Comparison of ENCODE assay signal across 1 cellular context in the genomic region with DNA sequence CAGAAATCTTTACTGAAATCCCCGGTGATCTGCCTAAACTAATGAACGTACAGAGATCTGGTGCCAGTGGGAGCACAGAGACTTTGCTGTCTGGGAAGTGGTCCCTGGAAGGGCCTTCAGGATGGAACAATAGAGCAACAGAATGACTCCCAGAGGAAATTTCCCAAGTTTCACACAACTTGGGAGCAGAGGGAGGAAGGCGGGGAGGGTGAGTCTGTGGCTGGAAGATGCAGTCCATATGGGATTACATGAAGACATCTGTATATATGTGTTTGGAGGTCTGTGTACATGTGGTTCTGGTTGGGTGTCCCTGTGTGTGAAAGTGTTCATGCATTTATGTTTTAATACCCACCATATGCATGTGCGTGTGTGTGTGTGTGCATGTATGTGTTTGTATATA.
TF ChIP-seq lines count a peak whose summit lies in the region.

No MANE protein-coding gene starts in this region.

TF ChIP-seq in GM23338, 12 proteins besides CTCF, POLR2A, EP300 and RAD21:
- TF ChIP-seq EZH2phosphoT487 (IDR thresholded peaks at IDR 0.05; ENCODE audit: unreplicated experiment), result no peak
- no peak for TF ChIP-seq EZH2 (IDR thresholded peaks at IDR 0.05; ENCODE audit: low read depth, unreplicated experiment)
- TF ChIP-seq ZNF114 (CRISPR knock-in tag; IDR thresholded peaks at IDR 0.05), result no peak
- TF ChIP-seq, protein P1, sequence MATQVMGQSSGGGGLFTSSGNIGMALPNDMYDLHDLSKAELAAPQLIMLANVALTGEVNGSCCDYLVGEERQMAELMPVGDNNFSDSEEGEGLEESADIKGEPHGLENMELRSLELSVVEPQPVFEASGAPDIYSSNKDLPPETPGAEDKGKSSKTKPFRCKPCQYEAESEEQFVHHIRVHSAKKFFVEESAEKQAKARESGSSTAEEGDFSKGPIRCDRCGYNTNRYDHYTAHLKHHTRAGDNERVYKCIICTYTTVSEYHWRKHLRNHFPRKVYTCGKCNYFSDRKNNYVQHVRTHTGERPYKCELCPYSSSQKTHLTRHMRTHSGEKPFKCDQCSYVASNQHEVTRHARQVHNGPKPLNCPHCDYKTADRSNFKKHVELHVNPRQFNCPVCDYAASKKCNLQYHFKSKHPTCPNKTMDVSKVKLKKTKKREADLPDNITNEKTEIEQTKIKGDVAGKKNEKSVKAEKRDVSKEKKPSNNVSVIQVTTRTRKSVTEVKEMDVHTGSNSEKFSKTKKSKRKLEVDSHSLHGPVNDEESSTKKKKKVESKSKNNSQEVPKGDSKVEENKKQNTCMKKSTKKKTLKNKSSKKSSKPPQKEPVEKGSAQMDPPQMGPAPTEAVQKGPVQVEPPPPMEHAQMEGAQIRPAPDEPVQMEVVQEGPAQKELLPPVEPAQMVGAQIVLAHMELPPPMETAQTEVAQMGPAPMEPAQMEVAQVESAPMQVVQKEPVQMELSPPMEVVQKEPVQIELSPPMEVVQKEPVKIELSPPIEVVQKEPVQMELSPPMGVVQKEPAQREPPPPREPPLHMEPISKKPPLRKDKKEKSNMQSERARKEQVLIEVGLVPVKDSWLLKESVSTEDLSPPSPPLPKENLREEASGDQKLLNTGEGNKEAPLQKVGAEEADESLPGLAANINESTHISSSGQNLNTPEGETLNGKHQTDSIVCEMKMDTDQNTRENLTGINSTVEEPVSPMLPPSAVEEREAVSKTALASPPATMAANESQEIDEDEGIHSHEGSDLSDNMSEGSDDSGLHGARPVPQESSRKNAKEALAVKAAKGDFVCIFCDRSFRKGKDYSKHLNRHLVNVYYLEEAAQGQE (IDR thresholded peaks at IDR 0.05; ENCODE audit: unreplicated experiment), result no peak
- no peak for TF ChIP-seq JUNB (IDR thresholded peaks at IDR 0.05; ENCODE audit: unreplicated experiment)
- no peak for TF ChIP-seq STAT1 (IDR thresholded peaks at IDR 0.05; ENCODE audit: unreplicated experiment)
- TF ChIP-seq ZNF331 (CRISPR knock-in tag; IDR thresholded peaks at IDR 0.05; ENCODE audit: low read depth), result no peak
- TF ChIP-seq ZNF462 (CRISPR knock-in tag; IDR thresholded peaks at IDR 0.05), result no peak
- TF ChIP-seq POLR2AphosphoS5 (IDR thresholded peaks at IDR 0.05; ENCODE audit: low read depth), result no peak
